1 cellular context compared by ENCODE assay signal in the genomic region with DNA sequence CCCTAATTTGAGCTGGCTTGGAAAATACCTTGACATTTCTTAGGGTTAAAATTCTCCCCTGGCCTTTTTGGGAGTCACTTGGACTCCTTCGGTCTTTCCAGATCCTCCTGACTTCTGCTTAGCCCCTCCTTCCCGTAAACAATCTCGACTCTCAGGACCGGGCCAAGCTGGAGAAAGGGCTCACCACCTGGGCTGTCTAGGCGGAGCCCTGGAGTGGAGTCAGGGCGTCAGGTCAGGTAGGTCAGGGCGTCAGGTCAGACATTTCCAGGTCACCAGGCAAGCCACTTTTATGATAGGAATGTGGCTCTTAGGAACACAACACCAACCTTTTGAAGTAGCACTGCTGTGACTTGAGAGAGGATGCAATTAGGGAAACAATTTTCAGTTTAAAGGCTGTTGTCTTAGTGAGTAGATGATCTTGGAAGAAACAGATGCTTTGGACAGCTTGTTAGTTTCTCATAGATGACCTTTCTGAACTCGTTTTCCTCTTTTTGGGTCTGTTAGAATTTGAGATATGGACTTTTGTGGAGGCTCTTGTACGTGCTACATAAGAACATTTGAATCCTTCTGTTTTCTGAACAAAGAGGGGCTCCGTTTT.
TF ChIP-seq lines count a peak whose summit lies in the region.

No MANE protein-coding gene starts in this region.

TF ChIP-seq in K562, 482 proteins besides CTCF, POLR2A, EP300 and RAD21:
- TF ChIP-seq KLF13 (tag; IDR thresholded peaks at IDR 0.05; ENCODE audit: borderline replicate concordance, low read depth), result no peak
- TF ChIP-seq ZNF24 (IDR thresholded peaks at IDR 0.05), result no peak
- TF ChIP-seq, protein P1, sequence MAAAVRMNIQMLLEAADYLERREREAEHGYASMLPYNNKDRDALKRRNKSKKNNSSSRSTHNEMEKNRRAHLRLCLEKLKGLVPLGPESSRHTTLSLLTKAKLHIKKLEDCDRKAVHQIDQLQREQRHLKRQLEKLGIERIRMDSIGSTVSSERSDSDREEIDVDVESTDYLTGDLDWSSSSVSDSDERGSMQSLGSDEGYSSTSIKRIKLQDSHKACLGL (CRISPR knock-in tag; IDR thresholded peaks at IDR 0.05; ENCODE audit: borderline replicate concordance, poor library complexity, severe bottlenecking), result no peak
- TF ChIP-seq, protein P2, sequence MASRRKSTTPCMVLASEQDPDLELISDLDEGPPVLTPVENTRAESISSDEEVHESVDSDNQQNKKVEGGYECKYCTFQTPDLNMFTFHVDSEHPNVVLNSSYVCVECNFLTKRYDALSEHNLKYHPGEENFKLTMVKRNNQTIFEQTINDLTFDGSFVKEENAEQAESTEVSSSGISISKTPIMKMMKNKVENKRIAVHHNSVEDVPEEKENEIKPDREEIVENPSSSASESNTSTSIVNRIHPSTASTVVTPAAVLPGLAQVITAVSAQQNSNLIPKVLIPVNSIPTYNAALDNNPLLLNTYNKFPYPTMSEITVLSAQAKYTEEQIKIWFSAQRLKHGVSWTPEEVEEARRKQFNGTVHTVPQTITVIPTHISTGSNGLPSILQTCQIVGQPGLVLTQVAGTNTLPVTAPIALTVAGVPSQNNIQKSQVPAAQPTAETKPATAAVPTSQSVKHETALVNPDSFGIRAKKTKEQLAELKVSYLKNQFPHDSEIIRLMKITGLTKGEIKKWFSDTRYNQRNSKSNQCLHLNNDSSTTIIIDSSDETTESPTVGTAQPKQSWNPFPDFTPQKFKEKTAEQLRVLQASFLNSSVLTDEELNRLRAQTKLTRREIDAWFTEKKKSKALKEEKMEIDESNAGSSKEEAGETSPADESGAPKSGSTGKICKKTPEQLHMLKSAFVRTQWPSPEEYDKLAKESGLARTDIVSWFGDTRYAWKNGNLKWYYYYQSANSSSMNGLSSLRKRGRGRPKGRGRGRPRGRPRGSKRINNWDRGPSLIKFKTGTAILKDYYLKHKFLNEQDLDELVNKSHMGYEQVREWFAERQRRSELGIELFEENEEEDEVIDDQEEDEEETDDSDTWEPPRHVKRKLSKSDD (conservative IDR thresholded peaks at IDR 0.05; ENCODE audit: low read length), result no peak
- TF ChIP-seq ZNF589 (CRISPR knock-in tag; IDR thresholded peaks at IDR 0.05; ENCODE audit: low read depth), result no peak
- TF ChIP-seq CBFA2T3 (IDR thresholded peaks at IDR 0.05), result no peak
- no peak for TF ChIP-seq PTBP1 (IDR thresholded peaks at IDR 0.05; ENCODE audit: low read depth, low read length)
- TF ChIP-seq SMARCB1 (IDR thresholded peaks at IDR 0.05; ENCODE audit: insufficient read length, low read depth), result no peak
- no peak for TF ChIP-seq MAFK (IDR thresholded peaks at IDR 0.05; ENCODE audit: low read length)
- TF ChIP-seq TRIM28 (IDR thresholded peaks at IDR 0.05), result no peak
- TF ChIP-seq SMAD1 (IDR thresholded peaks at IDR 0.05; ENCODE audit: low read depth, low read length, partially characterized antibody), result no peak
- TF ChIP-seq LARP7 (IDR thresholded peaks at IDR 0.05), result no peak
- no peak for TF ChIP-seq KDM2B (CRISPR knock-in tag; IDR thresholded peaks at IDR 0.05)
